8 cellular contexts compared by ENCODE assay signal in genomic region chr1:87333692-87334347, GRCh38. TPM values are rescaled to one million over a fixed set of nuclear protein-coding genes. Genes with fewer than 3 reads are reported as not detected.
DNase-seq lines count a peak whose midpoint lies in the region; ATAC-seq and TF ChIP-seq lines count a peak whose summit lies in the region.

No MANE protein-coding gene starts in this region.

- H4K20me1 ChIP-seq in DND-41 (ENCODE audit: insufficient read depth, low read length), result peaks cover 30% of the 10 kb centered on the region

- TF ChIP-seq CTCF in DND-41 (IDR thresholded peaks at IDR 0.05; ENCODE audit: borderline replicate concordance, extremely low read depth, low read length, poor library complexity, severe bottlenecking), result no peak
- no peak for TF ChIP-seq CTCF in right lobe of liver (IDR thresholded peaks at IDR 0.05)
- no peak for TF ChIP-seq CTCF in vagina (IDR thresholded peaks at IDR 0.05)

- DNase-seq in DND-41 (no peak), adipocyte (ENCODE audit: low read depth) (no peak), right lobe of liver (no peak), vagina (ENCODE audit: extremely low spot score in 2 of 2) (no peak), GDM1 (lab: John Stamatoyannopoulos, UW) (no peak), Ammon's horn (ENCODE audit: low spot score) (no peak)

- H3K4me3 ChIP-seq in DND-41 (ENCODE audit: low read depth in 1 of 2, low read length in 2 of 2) (no peak overlapping the region), adipocyte (ENCODE audit: low read length) (peak overlapping the region; percentile 84), right lobe of liver (no peak overlapping the region), vagina (peak overlapping the region; percentile 52 to 73)

- ATAC-seq in DND-41 (ENCODE audit: insufficient read depth, low read depth), result no peak
- ATAC-seq in HG03558 (IDR thresholded peaks at IDR 0.05; ENCODE audit: extremely low read depth, unreplicated experiment), result peak; percentile 25
- no peak for ATAC-seq in right lobe of liver
- no peak for ATAC-seq in GM21825 (IDR thresholded peaks at IDR 0.05; ENCODE audit: unreplicated experiment)

- peaks cover 19% of the 10 kb centered on the region for H3K27me3 ChIP-seq in DND-41 (ENCODE audit: insufficient read depth, low read length, poor library complexity)
- H3K27me3 ChIP-seq in adipocyte (replicated peaks; ENCODE audit: control insufficient read depth, insufficient read depth, low read length), result no peaks in the 10 kb centered on the region
- no peaks in the 10 kb centered on the region for H3K27me3 ChIP-seq in right lobe of liver
- no peaks in the 10 kb centered on the region for H3K27me3 ChIP-seq in vagina

- intact Hi-C loops in right lobe of liver (cut with DNase I), result no loop called here
- intact Hi-C loops in vagina (cut with DNase I), result no loop called here

- H3K4me2 ChIP-seq in DND-41 (ENCODE audit: insufficient read depth, low read length), result 0 out of 2 replicates have a peak overlapping the region, but pooled peaks have one; percentile 9

- peaks cover 20% of the 10 kb centered on the region for H3K36me3 ChIP-seq in DND-41 (ENCODE audit: insufficient read depth, low read length)
- peaks cover 45% of the 10 kb centered on the region for H3K36me3 ChIP-seq in adipocyte (ENCODE audit: control insufficient read depth, insufficient read depth, low read length, severe bottlenecking)
- H3K36me3 ChIP-seq in right lobe of liver, result peaks cover 0 to under 1% (median 0%) of the 10 kb centered on the region in 4 donors
- no peaks in the 10 kb centered on the region for H3K36me3 ChIP-seq in vagina

- 55% methylated on average over 10 of the region's 10 CpGs for WGBS in right lobe of liver (ENCODE audit: insufficient coverage, low coverage, low lambda C conversion rate, missing lambda C conversion rate)

- H3K79me2 ChIP-seq in DND-41 (ENCODE audit: insufficient read depth, low read length), result peaks cover 36% of the 10 kb centered on the region

- peaks cover 30% of the 10 kb centered on the region for H3K4me1 ChIP-seq in DND-41 (ENCODE audit: insufficient read depth, low read length)
- peaks cover 56% of the 10 kb centered on the region for H3K4me1 ChIP-seq in adipocyte (ENCODE audit: control insufficient read depth, insufficient read depth, low read length)
- peaks cover 0 to 46% (median 14%) of the 10 kb centered on the region in 4 donors for H3K4me1 ChIP-seq in right lobe of liver
- peaks cover 64% of the 10 kb centered on the region for H3K4me1 ChIP-seq in vagina

- H2AFZ ChIP-seq in DND-41 (ENCODE audit: low read depth, low read length), result no peak overlapping the region

- no peak for TF ChIP-seq POLR2A in right lobe of liver (IDR thresholded peaks at IDR 0.05)
- TF ChIP-seq POLR2A in vagina (IDR thresholded peaks at IDR 0.05), result no peak

- H3K9me3 ChIP-seq in DND-41 (ENCODE audit: insufficient read depth, low read length, severe bottlenecking) (no peaks in the 10 kb centered on the region), adipocyte (ENCODE audit: control insufficient read depth, low read length) (no peaks in the 10 kb centered on the region), right lobe of liver (no peaks in the 10 kb centered on the region), vagina (no peaks in the 10 kb centered on the region)

- H3K9ac ChIP-seq in DND-41 (ENCODE audit: low read depth, low read length), result no peak overlapping the region
- H3K9ac ChIP-seq in adipocyte (ENCODE audit: low read length), result peak overlapping the region; percentile 98

- H3K27ac ChIP-seq in DND-41 (ENCODE audit: low read length) (no peak overlapping the region), right lobe of liver (peak overlapping the region in 2 of 3 donors; percentile 72 to 76), vagina (peak overlapping the region; percentile 79)

RNA-seq across cellular contexts. Expression of gene LMO4, which starts 5.1 kb away (rescaled TPM):
- 10 to 100 TPM; 12.9 to 18.1 (median 15.4) TPM for total RNA-seq in right lobe of liver
- 53.8 TPM for total RNA-seq in vagina

Comparison
In these comparisons a context has a peak if more than half of its experiments do, and no peak if none do; other contexts are left out.
1. H3K4me3 ChIP-seq: peak in adipocyte (single experiment) and vagina (2 of 2); none in DND-41 (0 of 2) and right lobe of liver (0 of 3).